ENCODE assay signal across 13 cellular contexts in the genomic region with DNA sequence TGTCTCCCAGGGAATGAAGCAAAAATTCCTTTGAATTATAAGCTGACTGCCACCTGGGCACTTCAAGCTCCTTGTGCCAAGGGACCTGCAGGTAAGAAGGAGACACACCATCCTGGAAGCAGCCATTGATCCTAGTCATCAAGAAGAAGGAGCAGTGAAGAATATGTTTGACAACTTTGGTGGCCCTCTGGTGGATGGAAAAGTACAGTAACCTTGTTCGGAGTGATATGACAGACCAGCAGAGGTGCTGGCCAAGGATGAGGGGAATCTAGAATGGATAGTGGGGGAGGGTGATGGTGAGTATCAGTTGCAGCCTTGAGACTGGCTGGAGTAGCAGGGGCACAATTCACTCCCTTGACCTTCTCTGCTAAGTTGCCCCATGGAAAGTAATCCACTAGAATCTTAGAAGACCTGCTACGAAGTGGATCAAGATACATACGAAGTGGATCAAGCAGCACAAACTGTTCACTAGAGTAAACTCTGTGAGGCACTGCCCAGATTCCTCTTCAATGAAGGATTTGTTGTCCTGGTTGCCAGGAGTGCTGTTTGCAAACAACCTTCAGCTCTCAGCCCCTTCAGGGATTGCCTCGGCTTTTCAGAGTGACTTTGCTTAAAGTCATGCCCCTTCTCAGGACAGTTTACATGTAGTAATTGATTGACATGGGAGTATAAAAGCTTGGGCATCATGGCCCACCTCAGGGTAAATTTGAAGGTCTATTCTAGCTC. TPM values are rescaled to one million over a fixed set of nuclear protein-coding genes. Genes with fewer than 3 reads are reported as not detected.
A peak's percentile ranks its signal among the peaks of the same experiment; 100 is the strongest.
DNase-seq lines count a peak whose midpoint lies in the region; ATAC-seq and TF ChIP-seq lines count a peak whose summit lies in the region.
"Had no signal": no experiment of that assay in that cellular context is flagged by ENCODE, and none has a peak within 500 bp of the region (broad histone marks: within the 10 kb centered on the region; RNA-seq: fewer than 3 reads in every experiment).

No MANE protein-coding gene starts in this region.

- no peaks in the 10 kb centered on the region for H3K9me3 Mint-ChIP-seq in activated CD8-positive, alpha-beta T cell treated with anti-CD3 and anti-CD28 coated beads for 36 hours

- DNase-seq in DMS 273 (lab: John Stamatoyannopoulos, UW; ENCODE audit: unreplicated experiment) (peak; percentile 58), DMS 273 treated with DMSO at 0.1 percent for 48 hours (lab: John Stamatoyannopoulos, UW) (no peak), cerebellar cortex (ENCODE audit: low spot score) (peak; percentile 23), osteoblast (ENCODE audit: insufficient read length, low spot score, missing footprints) (no peak), NCI-H146 (lab: John Stamatoyannopoulos, UW) (no peak), midbrain (lab: John Stamatoyannopoulos, UW) (no peak)
- DNase-seq in activated CD8-positive, alpha-beta T cell treated with anti-CD3 and anti-CD28 coated beads for 36 hours, result no peak
- DNase-seq: 8988T, GDM1, immature natural killer cell, NCI-H2081 treated with DMSO at 0.1 percent for 48 hours had no signal

- TF ChIP-seq CTCF in Loucy (conservative IDR thresholded peaks at IDR 0.05; ENCODE audit: low read length) (peak; percentile 30; the same call in 1 of the 2 replicates), osteoblast (IDR thresholded peaks at IDR 0.05; ENCODE audit: extremely low read depth, low read depth, low read length) (peak; percentile 44)
- TF ChIP-seq CTCF in activated CD8-positive, alpha-beta T cell treated with anti-CD3 and anti-CD28 coated beads for 36 hours (IDR thresholded peaks at IDR 0.05), result no peak

- H3F3A ChIP-seq in Loucy (ENCODE audit: low read depth), result no peaks in the 10 kb centered on the region

- intact Hi-C loops in activated CD8-positive, alpha-beta T cell treated with anti-CD3 and anti-CD28 coated beads for 36 hours (cut with micrococcal nuclease), result no loop called here

- H3K36me3 ChIP-seq in Loucy (ENCODE audit: insufficient read depth, low read length), result no peaks in the 10 kb centered on the region
- H3K36me3 ChIP-seq in osteoblast (ENCODE audit: insufficient read depth, low read length), result no peaks in the 10 kb centered on the region

- H3K9me3 ChIP-seq in Loucy (ENCODE audit: insufficient read depth, low read depth, low read length) (no peaks in the 10 kb centered on the region), osteoblast (ENCODE audit: low read depth, low read length) (no peaks in the 10 kb centered on the region)

- CTCF ChIA-PET in activated CD8-positive, alpha-beta T cell treated with anti-CD3 and anti-CD28 coated beads for 36 hours (lab: Charles Lee), result interaction anchor here (0.7 to 1.7 kb wide), 3 partner anchors 12 to 21 kb away, joined by 3 to 7 read pairs (median 4); no protein-coding TSS in a partner anchor

- H3K27me3 ChIP-seq in Loucy (ENCODE audit: insufficient read depth, low read length, poor library complexity, severe bottlenecking) (no peaks in the 10 kb centered on the region), osteoblast (ENCODE audit: insufficient read depth, low read length) (no peaks in the 10 kb centered on the region)

- no peaks in the 10 kb centered on the region for H3K4me1 Mint-ChIP-seq in activated CD8-positive, alpha-beta T cell treated with anti-CD3 and anti-CD28 coated beads for 36 hours (ENCODE audit: low read depth)
- H3K4me1 Mint-ChIP-seq: immature natural killer cell, neural crest cell had no signal

- no peak overlapping the region for H3K9ac ChIP-seq in Loucy (ENCODE audit: low read depth, low read length, poor library complexity, severe bottlenecking)

- H4K20me1 ChIP-seq in Loucy (ENCODE audit: insufficient read depth, low read length, poor library complexity, severe bottlenecking), result no peaks in the 10 kb centered on the region
- H4K20me1 ChIP-seq in osteoblast (ENCODE audit: insufficient read depth, low read length), result no peaks in the 10 kb centered on the region

- H3K4me3 ChIP-seq in Loucy (ENCODE audit: low read length, poor library complexity, severe bottlenecking) (no peak overlapping the region), osteoblast (ENCODE audit: insufficient read depth, low read length) (no peak overlapping the region)

- H3K9me2 ChIP-seq in Loucy (replicated peaks; ENCODE audit: low read depth, low read length), result no peaks in the 10 kb centered on the region

- peaks cover 9% of the 10 kb centered on the region for H3K27me3 Mint-ChIP-seq in activated CD8-positive, alpha-beta T cell treated with anti-CD3 and anti-CD28 coated beads for 36 hours

- no peak overlapping the region for H3K27ac Mint-ChIP-seq in activated CD8-positive, alpha-beta T cell treated with anti-CD3 and anti-CD28 coated beads for 36 hours
- H3K27ac Mint-ChIP-seq: immature natural killer cell had no signal

- POLR2A ChIA-PET in activated CD8-positive, alpha-beta T cell treated with anti-CD3 and anti-CD28 coated beads for 36 hours (lab: Charles Lee), result no interaction called here

- no peak overlapping the region for H3K4me2 ChIP-seq in Loucy (ENCODE audit: low read depth, low read length, poor library complexity, severe bottlenecking)
- H3K4me2 ChIP-seq in osteoblast (ENCODE audit: insufficient read depth, low read length), result no peak overlapping the region

- no peaks in the 10 kb centered on the region for H3K79me2 ChIP-seq in Loucy (ENCODE audit: insufficient read depth, low read length)
- H3K79me2 ChIP-seq in osteoblast (ENCODE audit: insufficient read depth, low read length), result no peaks in the 10 kb centered on the region

- H2AFZ ChIP-seq in Loucy (ENCODE audit: low read length) (no peak overlapping the region), osteoblast (ENCODE audit: low read length) (no peak overlapping the region)

- H3K4me1 ChIP-seq in Loucy (ENCODE audit: insufficient read depth, low read length, poor library complexity, severe bottlenecking) (no peaks in the 10 kb centered on the region), osteoblast (ENCODE audit: insufficient read depth, low read length) (no peaks in the 10 kb centered on the region)

- H3K27ac ChIP-seq in osteoblast (ENCODE audit: low read depth, low read length), result no peak overlapping the region

- ATAC-seq in activated CD8-positive, alpha-beta T cell treated with anti-CD3 and anti-CD28 coated beads for 36 hours, result no peak

- H3K4me3 Mint-ChIP-seq in activated CD8-positive, alpha-beta T cell treated with anti-CD3 and anti-CD28 coated beads for 36 hours, result no peak overlapping the region
- H3K4me3 Mint-ChIP-seq: immature natural killer cell, neural crest cell had no signal

- H3K36me3 Mint-ChIP-seq in activated CD8-positive, alpha-beta T cell treated with anti-CD3 and anti-CD28 coated beads for 36 hours (ENCODE audit: low read depth), result no peaks in the 10 kb centered on the region
- H3K36me3 Mint-ChIP-seq: immature natural killer cell had no signal

RNA-seq across cellular contexts. Expression of a gene that starts 44.8 kb away (rescaled TPM):
- total RNA-seq in osteoblast, result 22.1 and 25.6 TPM in 2 replicates
- total RNA-seq in activated CD8-positive, alpha-beta T cell treated with anti-CD3 and anti-CD28 coated beads for 36 hours, result 10 to 100 TPM; 22.1 to 26.0 TPM

Comparison
In these comparisons a context has a peak if more than half of its experiments do, and no peak if none do; other contexts are left out.
1. DNase-seq: peak in DMS 273 (single experiment) and cerebellar cortex (single experiment); none in DMS 273 treated with DMSO at 0.1 percent for 48 hours (single experiment), osteoblast (single experiment), NCI-H146 (single experiment), activated CD8-positive, alpha-beta T cell treated with anti-CD3 and anti-CD28 coated beads for 36 hours (single experiment) and midbrain (single experiment).